ENCODE assay signal across 12 cellular contexts in genomic region chr22:50268655-50269113, GRCh38. TPM values are rescaled to one million over a fixed set of nuclear protein-coding genes. Genes with fewer than 3 reads are reported as not detected.
A peak's percentile ranks its signal among the peaks of the same experiment; 100 is the strongest.
DNase-seq lines count a peak whose midpoint lies in the region; ATAC-seq and TF ChIP-seq lines count a peak whose summit lies in the region.
"Had no signal": no experiment of that assay in that cellular context is flagged by ENCODE, and none has a peak within 500 bp of the region (broad histone marks: within the 10 kb centered on the region; RNA-seq: fewer than 3 reads in every experiment).

No MANE protein-coding gene starts in this region.

- H3K27me3 ChIP-seq in mammary epithelial cell (ENCODE audit: insufficient read depth, low read length) (no peaks in the 10 kb centered on the region), gastroesophageal sphincter (no peaks in the 10 kb centered on the region), upper lobe of right lung (peaks cover under 1% of the 10 kb centered on the region)
- H3K27me3 ChIP-seq: brain microvascular endothelial cell had no signal

- H3K27ac ChIP-seq in mammary epithelial cell (ENCODE audit: insufficient read depth, low read depth, low read length) (no peak overlapping the region), gastroesophageal sphincter (peak overlapping the region in 3 of 4 donors; percentile 9 to 82 (median 79)), upper lobe of right lung (no peak overlapping the region)
- H3K27ac ChIP-seq: brain microvascular endothelial cell had no signal

- dilution Hi-C loops in mammary epithelial cell (cut with HindIII; ENCODE audit: low sequenced_read_pairs): no loop called here

- intact Hi-C loops in MCF 10A (cut with micrococcal nuclease): loop anchor here (2.0 kb wide), 1 partner anchor 74 kb away; the partner anchor contains the start of gene PPP6R2
- intact Hi-C loops in mammary epithelial cell (cut with micrococcal nuclease): no loop called here
- intact Hi-C loops in upper lobe of right lung (cut with DNase I): loop anchor here (10.0 kb wide), 1 partner anchor 236 kb away; the partner anchor contains the start of genes LMF2 and NCAPH2

- H3K9me3 Mint-ChIP-seq in MCF 10A (ENCODE audit: unreplicated experiment): no peaks in the 10 kb centered on the region

- no peak overlapping the region for H3K4me3 ChIP-seq in mammary epithelial cell (replicated peaks in 1 of 3; ENCODE audit: insufficient read depth in 1 of 3, low read depth in 2 of 3, low read length in 3 of 3)
- H3K4me3 ChIP-seq in gastroesophageal sphincter: peak overlapping the region in 1 of 2 donors; percentile 57
- peak overlapping the region; percentile 56 for H3K4me3 ChIP-seq in upper lobe of right lung

- no peaks in the 10 kb centered on the region for H4K20me1 ChIP-seq in mammary epithelial cell (ENCODE audit: insufficient read depth, low read length)

- H3K9me3 ChIP-seq in mammary epithelial cell (replicated peaks; ENCODE audit: insufficient read depth, low read length): no peaks in the 10 kb centered on the region
- no peaks in the 10 kb centered on the region for H3K9me3 ChIP-seq in gastroesophageal sphincter
- no peaks in the 10 kb centered on the region for H3K9me3 ChIP-seq in upper lobe of right lung

- peaks cover 29% of the 10 kb centered on the region for H3K4me1 ChIP-seq in mammary epithelial cell (ENCODE audit: insufficient read depth, low read length)
- peaks cover 2 to 61% (median 44%) of the 10 kb centered on the region in 3 donors for H3K4me1 ChIP-seq in gastroesophageal sphincter
- peaks cover 43% of the 10 kb centered on the region for H3K4me1 ChIP-seq in upper lobe of right lung

- no peaks in the 10 kb centered on the region for H3K27me3 Mint-ChIP-seq in MCF 10A (ENCODE audit: insufficient read depth, unreplicated experiment)

- H3K9ac ChIP-seq in mammary epithelial cell (ENCODE audit: insufficient read depth, low read length): no peak overlapping the region

- POLR2A ChIA-PET in MCF 10A (lab: Yijun Ruan, JAX): interaction anchor here (1.0 to 1.5 kb wide), 3 partner anchors 24 to 257 kb away, joined by 3 read pairs; partner anchors contain the start of gene SCO2

- peaks cover 2% of the 10 kb centered on the region for H3K36me3 Mint-ChIP-seq in MCF 10A (ENCODE audit: insufficient read depth, unreplicated experiment)

- in situ Hi-C loops in mammary epithelial cell (cut with MboI; ENCODE audit: low sequenced_read_pairs in 2 of 2): no loop called here

- peak overlapping the region; percentile 57 for H3K4me3 Mint-ChIP-seq in MCF 10A (ENCODE audit: unreplicated experiment)

- peaks cover 6% of the 10 kb centered on the region for H3K4me1 Mint-ChIP-seq in MCF 10A (ENCODE audit: insufficient read depth, unreplicated experiment)

- BruUV-seq in MCF 10A (replicated peaks; lab: Mats Ljungman, UMichigan): no TSS peak
- no TSS peak for BruUV-seq in mammary epithelial cell (replicated peaks; lab: Mats Ljungman, UMichigan)

- no peak for ATAC-seq in gastroesophageal sphincter
- ATAC-seq in upper lobe of right lung: no peak
- ATAC-seq in HG02610 (IDR thresholded peaks at IDR 0.05; ENCODE audit: unreplicated experiment): no peak

- H3K27ac Mint-ChIP-seq in MCF 10A (ENCODE audit: low read depth, unreplicated experiment): no peak overlapping the region

- CTCF ChIA-PET in MCF 10A (lab: Yijun Ruan, JAX): interaction anchor here (0.6 to 5.3 kb wide), 3 partner anchors 17 to 74 kb away, joined by 3 to 27 read pairs (median 4); partner anchors contain the start of gene HDAC10
- CTCF ChIA-PET in mammary epithelial cell (lab: Charles Lee; ENCODE audit: low non-redundant PET): no interaction called here

- TF ChIP-seq EP300 in gastroesophageal sphincter (IDR thresholded peaks at IDR 0.05): no peak

- WGBS in mammary epithelial cell (ENCODE audit: low coverage, missing lambda C conversion rate): 29% methylated on average over 9 of the region's 9 CpGs
- WGBS in gastroesophageal sphincter (ENCODE audit: low coverage in 1 of 2), 2 donors: 60% methylated on average over 1 of the region's 9 CpGs; no CpG with 5 or more reads in 1 of the 2 donors

- TF ChIP-seq CTCF in MCF 10A (IDR thresholded peaks at IDR 0.05; ENCODE audit: unreplicated experiment) (no peak), mammary epithelial cell (conservative IDR thresholded peaks at IDR 0.05 in 1 of 2, IDR thresholded peaks at IDR 0.05 in 1 of 2; ENCODE audit: extremely low read depth in 1 of 2, insufficient read depth in 1 of 2, low read depth in 1 of 2, low read length in 2 of 2) (no peak), gastroesophageal sphincter (IDR thresholded peaks at IDR 0.05) (no peak), upper lobe of right lung (IDR thresholded peaks at IDR 0.05) (no peak)

- H3K4me2 ChIP-seq in mammary epithelial cell (ENCODE audit: insufficient read depth, low read depth, low read length): no peak overlapping the region

- DNase-seq in MCF 10A (ENCODE audit: unreplicated experiment): peak; percentile 66
- DNase-seq in mammary epithelial cell: no peak
- DNase-seq in RPMI8226: peak; percentile 78
- DNase-seq in upper lobe of right lung: peak; percentile 80
- DNase-seq in GM03348 (ENCODE audit: low spot score): no peak
- no peak for DNase-seq in NCI-H1930 (lab: John Stamatoyannopoulos, UW)
- DNase-seq: activated CD4-positive, alpha-beta T cell treated with anti-CD3 and anti-CD28 coated beads, Interleukin-2, amount 50 U/mL, for 1 hour; brain microvascular endothelial cell; mesenchymal stem cell; NCI-H1092 had no signal

- H3K36me3 ChIP-seq in mammary epithelial cell (ENCODE audit: insufficient read depth, low read length) (no peaks in the 10 kb centered on the region), gastroesophageal sphincter (no peaks in the 10 kb centered on the region), upper lobe of right lung (no peaks in the 10 kb centered on the region)
- H3K36me3 ChIP-seq: brain microvascular endothelial cell had no signal

- H2AFZ ChIP-seq in mammary epithelial cell (ENCODE audit: low read depth, low read length): no peak overlapping the region

- no peak for TF ChIP-seq POLR2A in gastroesophageal sphincter (IDR thresholded peaks at IDR 0.05)

- no peaks in the 10 kb centered on the region for H3K79me2 ChIP-seq in mammary epithelial cell (ENCODE audit: insufficient read depth, low read length)

RNA-seq across cellular contexts. Expression of gene MAPK11, which starts 1.5 kb away (rescaled TPM):
- total RNA-seq in MCF 10A (2022) (10.4 and 11.9 TPM in 2 replicates), mammary epithelial cell (10 to 100 TPM in 1 of 2 donors, 1 to 10 TPM in 1; 9.3 to 10.0 TPM), gastroesophageal sphincter (10 to 100 TPM in 2 of 4 donors, 1 to 10 TPM in 2; 6.8 to 11.5 (median 10.4) TPM), upper lobe of right lung (26.1 TPM)
- polyA plus RNA-seq in mammary epithelial cell: 3.4 TPM
- polyA minus RNA-seq in mammary epithelial cell: 4.2 TPM

RNA-seq across cellular contexts. Expression of gene MAPK12, which starts 7.2 kb away (rescaled TPM):
- total RNA-seq in MCF 10A (2022): 24.9 and 25.0 TPM in 2 replicates
- 10 to 100 TPM; 11.1 to 11.5 TPM for total RNA-seq in mammary epithelial cell
- polyA plus RNA-seq in mammary epithelial cell: 5.8 TPM
- 1.1 TPM for polyA minus RNA-seq in mammary epithelial cell
- 10 to 100 TPM; 10.1 to 18.4 (median 14.0) TPM for total RNA-seq in gastroesophageal sphincter
- 22.2 TPM for total RNA-seq in upper lobe of right lung

RNA-seq across cellular contexts. Expression of gene HDAC10, which starts 17.6 kb away (rescaled TPM):
- total RNA-seq in MCF 10A (2022) (27.5 and 29.2 TPM in 2 replicates), mammary epithelial cell (10 to 100 TPM; 10.7 to 23.6 TPM), gastroesophageal sphincter (10 to 100 TPM in 3 of 4 donors, 1 to 10 TPM in 1; 9.4 to 24.7 (median 12.5) TPM), upper lobe of right lung (48.9 TPM)
- polyA plus RNA-seq in mammary epithelial cell: 8.9 TPM
- 2.7 TPM for polyA minus RNA-seq in mammary epithelial cell

RNA-seq across cellular contexts. Expression of gene TUBGCP6, which starts 23.9 kb away (rescaled TPM):
- total RNA-seq in MCF 10A (2022): 27.6 and 27.9 TPM in 2 replicates
- total RNA-seq in mammary epithelial cell: 10 to 100 TPM; 33.0 to 34.0 TPM
- polyA plus RNA-seq in mammary epithelial cell: 12.3 TPM
- 18.7 TPM for polyA minus RNA-seq in mammary epithelial cell
- 10 to 100 TPM; 26.1 to 48.3 (median 37.4) TPM for total RNA-seq in gastroesophageal sphincter
- total RNA-seq in upper lobe of right lung: 51.3 TPM

RNA-seq across cellular contexts. Expression of gene PLXNB2, which starts 38.8 kb away (rescaled TPM):
- 199 and 200 TPM in 2 replicates for total RNA-seq in MCF 10A (2022)
- total RNA-seq in mammary epithelial cell: 100 to 1,000 TPM; 122 to 240 TPM
- 96.4 TPM for polyA plus RNA-seq in mammary epithelial cell
- 162 TPM for polyA minus RNA-seq in mammary epithelial cell
- 100 to 1,000 TPM in 2 of 4 donors, 10 to 100 TPM in 2; 93.2 to 207 (median 102) TPM for total RNA-seq in gastroesophageal sphincter
- total RNA-seq in upper lobe of right lung: 308 TPM

Comparison
In these comparisons a context has a peak if more than half of its experiments do, and no peak if none do; other contexts are left out.
1. DNase-seq: peak in MCF 10A (single experiment), RPMI8226 (single experiment) and upper lobe of right lung (single experiment); none in mammary epithelial cell (single experiment), GM03348 (single experiment) and NCI-H1930 (0 of 2).
2. H3K27ac ChIP-seq: peak in gastroesophageal sphincter (3 of 4); none in mammary epithelial cell (single experiment) and upper lobe of right lung (single experiment).